In genomic region chr14:73945159-73945670, GRCh38 we compare ENCODE assay signal across 22 cellular contexts.
"Had no signal": no experiment of that assay in that cellular context is flagged by ENCODE, and none has a peak within 500 bp of the region (broad histone marks: within the 10 kb centered on the region; RNA-seq: fewer than 3 reads in every experiment).

No MANE protein-coding gene starts in this region.

- H3K36me3 Mint-ChIP-seq: activated naive CD8-positive, alpha-beta T cell treated with anti-CD3 and anti-CD28 coated beads for 36 hours; natural killer cell had no signal

- H3K36me3 ChIP-seq: uterus had no signal

- H3K27ac ChIP-seq: coronary artery, heart left ventricle, psoas muscle, right atrium auricular region, tibial nerve, uterus had no signal

- DNase-seq: activated B cell treated with CpG ODN at 0.5 μM for 24 hours; activated CD4-positive, alpha-beta T cell treated with anti-CD3 and anti-CD28 coated beads for 36 hours; activated CD4-positive, alpha-beta T cell treated with anti-CD3 and anti-CD28 coated beads, Interleukin-2, amount 50 U/mL, for 4 hours; activated CD8-positive, alpha-beta memory T cell treated with anti-CD3 and anti-CD28 coated beads for 24 hours; activated CD8-positive, alpha-beta memory T cell treated with anti-CD3 and anti-CD28 coated beads, Interleukin-2, amount 50 U/mL, for 4 hours; activated naive CD4-positive, alpha-beta T cell; activated naive CD8-positive, alpha-beta T cell treated with anti-CD3 and anti-CD28 coated beads for 36 hours; activated T-cell treated with anti-CD3 and anti-CD28 coated beads, Interleukin-2, amount 50 U/mL, for 24 hours; amniotic stem cell; heart left ventricle; natural killer cell; psoas muscle; stimulated activated CD4-positive, alpha-beta T cell treated with anti-CD3 and anti-CD28 coated beads, Interleukin-12 subunit alpha, Interleukin-12 subunit beta, amount 100 ng/mL, for 4 hours; stimulated activated CD4-positive, alpha-beta T cell treated with anti-CD3 and anti-CD28 coated beads, Interleukin-4, amount 100 ng/mL, for 4 hours; uterus had no signal

- ATAC-seq: activated CD4-positive, alpha-beta T cell treated with anti-CD3 and anti-CD28 coated beads for 36 hours; heart left ventricle; natural killer cell; psoas muscle had no signal

- H3K9me3 Mint-ChIP-seq: activated B cell treated with CpG ODN at 0.5 μM for 24 hours; activated naive CD8-positive, alpha-beta T cell treated with anti-CD3 and anti-CD28 coated beads for 36 hours; activated T-cell treated with anti-CD3 and anti-CD28 coated beads, Interleukin-2, amount 50 U/mL, for 24 hours; activated T-helper 2 cell treated with anti-CD3 and anti-CD28 coated beads, Interferon-gamma antibody, Interleukin-2, Interleukin-4, amounts not matched to agents 10 μg/mL and 5 μg/mL and 100 μg/mL, durations not matched to agents 14 hours and 24 hours and 36 hours; natural killer cell; stimulated activated naive CD8-positive, alpha-beta T cell treated with anti-CD3 and anti-CD28 coated beads, Interleukin-15, Interleukin-2, amounts not matched to agents 100 ng/mL and 50 ng/mL, for 24 hours; T-helper 2 cell treated with Interferon-gamma antibody and Interleukin-4, amounts not matched to agents 5 μg/mL and 100 μg/mL, for 36 hours had no signal

- H3K27me3 Mint-ChIP-seq: activated B cell treated with CpG ODN at 0.5 μM for 24 hours; activated CD4-positive, alpha-beta T cell treated with anti-CD3 and anti-CD28 coated beads for 36 hours; activated naive CD8-positive, alpha-beta T cell treated with anti-CD3 and anti-CD28 coated beads for 36 hours; activated T-cell treated with anti-CD3 and anti-CD28 coated beads, Interleukin-2, amount 50 U/mL, for 24 hours; stimulated activated naive CD8-positive, alpha-beta T cell treated with anti-CD3 and anti-CD28 coated beads, Interleukin-15, Interleukin-2, amounts not matched to agents 100 ng/mL and 50 ng/mL, for 24 hours had no signal

- H3K4me3 Mint-ChIP-seq: activated B cell treated with CpG ODN at 0.5 μM for 24 hours; activated CD4-positive, alpha-beta T cell treated with anti-CD3 and anti-CD28 coated beads for 36 hours; activated naive CD8-positive, alpha-beta T cell treated with anti-CD3 and anti-CD28 coated beads for 36 hours; activated T-cell treated with anti-CD3 and anti-CD28 coated beads, Interleukin-2, amount 50 U/mL, for 24 hours; natural killer cell; stimulated activated naive CD8-positive, alpha-beta T cell treated with anti-CD3 and anti-CD28 coated beads, Interleukin-15, Interleukin-2, amounts not matched to agents 100 ng/mL and 50 ng/mL, for 24 hours; T-helper 2 cell treated with Interferon-gamma antibody and Interleukin-4, amounts not matched to agents 5 μg/mL and 100 μg/mL, for 36 hours had no signal

- H3K9me3 ChIP-seq: heart left ventricle, psoas muscle, right atrium auricular region, tibial nerve, uterus had no signal

- H3K4me1 Mint-ChIP-seq: activated naive CD8-positive, alpha-beta T cell treated with anti-CD3 and anti-CD28 coated beads for 36 hours had no signal

- H3K27ac Mint-ChIP-seq: activated B cell treated with CpG ODN at 0.5 μM for 24 hours; activated CD4-positive, alpha-beta T cell treated with anti-CD3 and anti-CD28 coated beads for 36 hours; activated naive CD8-positive, alpha-beta T cell treated with anti-CD3 and anti-CD28 coated beads for 36 hours; activated T-helper 2 cell treated with anti-CD3 and anti-CD28 coated beads, Interferon-gamma antibody, Interleukin-2, Interleukin-4, amounts not matched to agents 10 μg/mL and 5 μg/mL and 100 μg/mL, durations not matched to agents 14 hours and 24 hours and 36 hours; natural killer cell; stimulated activated naive CD8-positive, alpha-beta T cell treated with anti-CD3 and anti-CD28 coated beads, Interleukin-15, Interleukin-2, amounts not matched to agents 100 ng/mL and 50 ng/mL, for 24 hours; T-helper 2 cell treated with Interferon-gamma antibody and Interleukin-4, amounts not matched to agents 5 μg/mL and 100 μg/mL, for 36 hours had no signal

- H3K4me1 ChIP-seq: psoas muscle, uterus had no signal

- H3K4me3 ChIP-seq: coronary artery, heart left ventricle, lung, psoas muscle, right atrium auricular region, tibial nerve, uterus had no signal

- H3K27me3 ChIP-seq: heart left ventricle, right atrium auricular region, tibial nerve, uterus had no signal
